30 cellular contexts compared by ENCODE assay signal in genomic region chr13:106243011-106243410, GRCh38.
"Had no signal": no experiment of that assay in that cellular context is flagged by ENCODE, and none has a peak within 500 bp of the region (broad histone marks: within the 10 kb centered on the region; RNA-seq: fewer than 3 reads in every experiment).

No MANE protein-coding gene starts in this region.

- H3K4me1 Mint-ChIP-seq: naive thymus-derived CD8-positive, alpha-beta T cell; stimulated activated memory B cell treated with anti-CD40 and anti-IgM and Interleukin-4, amounts not matched to agents 10 μg/mL and 1 μg/mL and 100 μg/mL, for 72 hours; stimulated activated naive CD8-positive, alpha-beta T cell treated with anti-CD3 and anti-CD28 coated beads, Interleukin-15, amount 100 ng/mL, for 72 hours had no signal

- H3K9me3 Mint-ChIP-seq: natural killer cell treated with Interleukin-12 subunit alpha and Interleukin-12 subunit beta and Interleukin-15 and Interleukin-18, amount 100 ng/mL, for 72 hours; nephron progenitor cell; neural crest cell; stimulated activated memory B cell treated with anti-CD40 and anti-IgM and Interleukin-4, amounts not matched to agents 10 μg/mL and 1 μg/mL and 100 μg/mL, for 72 hours; stimulated activated naive CD8-positive, alpha-beta T cell treated with anti-CD3 and anti-CD28 coated beads, Interleukin-15, amount 100 ng/mL, for 72 hours had no signal

- H3K4me3 ChIP-seq: pancreas, psoas muscle, right lobe of liver, sigmoid colon, spleen, suprapubic skin, testis, tibial artery, transverse colon, upper lobe of left lung, vagina had no signal

- H3K9me3 ChIP-seq: neutrophil, pancreas, psoas muscle, right lobe of liver, sigmoid colon, spleen, suprapubic skin, testis, tibial artery, transverse colon, upper lobe of left lung, vagina had no signal

- H3K27me3 ChIP-seq: neutrophil, pancreas, right lobe of liver, sigmoid colon, spleen, suprapubic skin, testis, tibial artery, transverse colon, upper lobe of left lung, vagina had no signal

- H3K4me3 Mint-ChIP-seq: naive thymus-derived CD8-positive, alpha-beta T cell; natural killer cell treated with Interleukin-12 subunit alpha and Interleukin-12 subunit beta and Interleukin-15 and Interleukin-18, amount 100 ng/mL, for 72 hours; nephron progenitor cell; neural crest cell; stimulated activated memory B cell treated with anti-CD40 and anti-IgM and Interleukin-4, amounts not matched to agents 10 μg/mL and 1 μg/mL and 100 μg/mL, for 72 hours; stimulated activated naive CD8-positive, alpha-beta T cell treated with anti-CD3 and anti-CD28 coated beads, Interleukin-15, amount 100 ng/mL, for 72 hours had no signal

- H3K27ac Mint-ChIP-seq: naive thymus-derived CD8-positive, alpha-beta T cell; natural killer cell treated with Interleukin-12 subunit alpha and Interleukin-12 subunit beta and Interleukin-15 and Interleukin-18, amount 100 ng/mL, for 72 hours; nephron progenitor cell; progenitor cell of endocrine pancreas; stimulated activated memory B cell treated with anti-CD40 and anti-IgM and Interleukin-4, amounts not matched to agents 10 μg/mL and 1 μg/mL and 100 μg/mL, for 72 hours; stimulated activated naive CD8-positive, alpha-beta T cell treated with anti-CD3 and anti-CD28 coated beads, Interleukin-15, amount 100 ng/mL, for 72 hours had no signal

- ATAC-seq: naive thymus-derived CD8-positive, alpha-beta T cell; natural killer cell treated with Interleukin-12 subunit alpha and Interleukin-12 subunit beta and Interleukin-15 and Interleukin-18, amount 100 ng/mL, for 72 hours; pancreas; psoas muscle; right cardiac atrium; right lobe of liver; stimulated activated memory B cell treated with anti-CD40 and anti-IgM and Interleukin-4, amounts not matched to agents 10 μg/mL and 1 μg/mL and 100 μg/mL, for 72 hours; stimulated activated naive CD8-positive, alpha-beta T cell treated with anti-CD3 and anti-CD28 coated beads, Interleukin-15, amount 100 ng/mL, for 72 hours; stimulated activated naive CD8-positive, alpha-beta T cell treated with anti-CD3 and anti-CD28 coated beads, Interleukin-15, Interleukin-2, amounts not matched to agents 100 U/mL and 50 U/mL, for 24 hours had no signal

- DNase-seq: naive thymus-derived CD8-positive, alpha-beta T cell; nephron progenitor cell; nucleus accumbens; pancreas; posterior cingulate gyrus; psoas muscle; right cardiac atrium; right lobe of liver; sigmoid colon; spleen; stimulated activated CD4-positive, alpha-beta T cell treated with anti-CD3 and anti-CD28 coated beads, Interleukin-12 subunit alpha, Interleukin-12 subunit beta, amount 100 ng/mL, for 4 hours; stimulated activated CD4-positive, alpha-beta T cell treated with anti-CD3 and anti-CD28 coated beads, Interleukin-1b, Interleukin-23, amount 100 ng/mL, for 48 hours; stimulated activated CD4-positive, alpha-beta T cell treated with anti-CD3 and anti-CD28 coated beads, Interleukin-4, amount 100 ng/mL, for 1 hour; stimulated activated CD4-positive, alpha-beta T cell treated with anti-CD3 and anti-CD28 coated beads, Interleukin-4, amount 100 ng/mL, for 4 hours; stimulated activated CD8-positive, alpha-beta memory T cell treated with anti-CD3 and anti-CD28 coated beads, Interleukin-4, amount 100 ng/mL, for 48 hours; stimulated activated naive CD4-positive, alpha-beta T cell; stimulated activated naive CD8-positive, alpha-beta T cell treated with anti-CD3 and anti-CD28 coated beads, Interleukin-15, amount 100 ng/mL, for 72 hours; stimulated activated naive CD8-positive, alpha-beta T cell treated with anti-CD3 and anti-CD28 coated beads, Interleukin-15, Interleukin-2, amounts not matched to agents 100 U/mL and 50 U/mL, for 24 hours; substantia nigra; testis; tibial artery; transverse colon; upper lobe of left lung had no signal

- H3K27ac ChIP-seq: neutrophil, pancreas, psoas muscle, right lobe of liver, sigmoid colon, spleen, suprapubic skin, testis, tibial artery, transverse colon, upper lobe of left lung, vagina had no signal

- H3K36me3 ChIP-seq: neutrophil, pancreas, right lobe of liver, sigmoid colon, spleen, suprapubic skin, tibial artery, transverse colon, upper lobe of left lung, vagina had no signal

- H3K27me3 Mint-ChIP-seq: natural killer cell treated with Interleukin-12 subunit alpha and Interleukin-12 subunit beta and Interleukin-15 and Interleukin-18, amount 100 ng/mL, for 72 hours; progenitor cell of endocrine pancreas; stimulated activated memory B cell treated with anti-CD40 and anti-IgM and Interleukin-4, amounts not matched to agents 10 μg/mL and 1 μg/mL and 100 μg/mL, for 72 hours had no signal

- H3K36me3 Mint-ChIP-seq: naive thymus-derived CD8-positive, alpha-beta T cell; natural killer cell treated with Interleukin-12 subunit alpha and Interleukin-12 subunit beta and Interleukin-15 and Interleukin-18, amount 100 ng/mL, for 72 hours; stimulated activated memory B cell treated with anti-CD40 and anti-IgM and Interleukin-4, amounts not matched to agents 10 μg/mL and 1 μg/mL and 100 μg/mL, for 72 hours had no signal

- H3K4me1 ChIP-seq: pancreas, psoas muscle, right lobe of liver, sigmoid colon, spleen, suprapubic skin, testis, tibial artery, transverse colon, upper lobe of left lung, vagina had no signal
